In genomic region chr12:123435636-123436016, GRCh38 we compare ENCODE assay signal across 8 cellular contexts. TPM values are rescaled to one million over a fixed set of nuclear protein-coding genes. Genes with fewer than 3 reads are reported as not detected.
DNase-seq lines count a peak whose midpoint lies in the region; ATAC-seq, FAIRE-seq and TF ChIP-seq lines count a peak whose summit lies in the region.

No MANE protein-coding gene starts in this region.

- 26% methylated on average over 5 of the region's 5 CpGs for WGBS in liver
- 49% methylated on average over 5 of the region's 5 CpGs for WGBS in thymus

- H3K27ac Mint-ChIP-seq in activated CD4-positive, alpha-beta T cell treated with anti-CD3 and anti-CD28 coated beads, Interleukin-2, amount 10 ng/mL, durations not matched to agents 24 days and 14 days = peak overlapping the region; percentile 99
- peak overlapping the region; percentile 47 for H3K27ac Mint-ChIP-seq in astrocyte (ENCODE audit: unreplicated experiment)

- DNase-seq in activated CD4-positive, alpha-beta T cell treated with anti-CD3 and anti-CD28 coated beads, Interleukin-2, amount 10 ng/mL, durations not matched to agents 24 days and 14 days = no peak
- DNase-seq in activated CD4-positive, alpha-beta T cell treated with anti-CD3 and anti-CD28 coated beads for 1 hour = no peak
- DNase-seq in astrocyte (ENCODE audit: low read depth) (no peak), NCI-H345 treated with DMSO at 0.1 percent for 48 hours (lab: John Stamatoyannopoulos, UW; ENCODE audit: unreplicated experiment) (no peak)
- DNase-seq in stimulated activated CD8-positive, alpha-beta memory T cell treated with anti-CD3 and anti-CD28 coated beads, Interleukin-4, amount 100 ng/mL, for 48 hours = no peak

- no peak for TF ChIP-seq RAD21 in liver (IDR thresholded peaks at IDR 0.05)

- H3K9ac ChIP-seq in astrocyte (ENCODE audit: low read length) (peak overlapping the region; percentile 77), liver (ENCODE audit: low read depth in 1 of 2, low read length in 2 of 2) (peak overlapping the region; percentile 52 to 72)

- H3K9me3 Mint-ChIP-seq in activated CD4-positive, alpha-beta T cell treated with anti-CD3 and anti-CD28 coated beads, Interleukin-2, amount 10 ng/mL, durations not matched to agents 24 days and 14 days = no peaks in the 10 kb centered on the region
- no peaks in the 10 kb centered on the region for H3K9me3 Mint-ChIP-seq in astrocyte (ENCODE audit: unreplicated experiment)

- H3K4me2 ChIP-seq in astrocyte (ENCODE audit: low read length) = peak overlapping the region; percentile 95

- FAIRE-seq in astrocyte (lab: Jason Lieb, UNC) = no peak

- no peaks in the 10 kb centered on the region for H3K9me3 ChIP-seq in astrocyte (ENCODE audit: insufficient read depth, low read depth, low read length)
- no peaks in the 10 kb centered on the region for H3K9me3 ChIP-seq in liver (ENCODE audit: control insufficient read depth in 4 of 4, low read length in 3 of 4)
- H3K9me3 ChIP-seq in thymus (ENCODE audit: control insufficient read depth) = no peaks in the 10 kb centered on the region

- H2AFZ ChIP-seq in astrocyte (ENCODE audit: low read depth, low read length) = peak overlapping the region; percentile 97

- TF ChIP-seq CTCF in astrocyte (IDR thresholded peaks at IDR 0.05; ENCODE audit: insufficient read depth, low read depth, low read length) (no peak), liver (IDR thresholded peaks at IDR 0.05; ENCODE audit: low read depth, low read length, missing input control) (no peak)

- H3K27me3 Mint-ChIP-seq in activated CD4-positive, alpha-beta T cell treated with anti-CD3 and anti-CD28 coated beads, Interleukin-2, amount 10 ng/mL, durations not matched to agents 24 days and 14 days = no peaks in the 10 kb centered on the region
- peaks cover 6% of the 10 kb centered on the region for H3K27me3 Mint-ChIP-seq in astrocyte (ENCODE audit: low read depth, unreplicated experiment)

- H3K79me2 ChIP-seq in astrocyte (ENCODE audit: insufficient read depth, low read length) = peaks cover 6% of the 10 kb centered on the region

- peaks cover 36% of the 10 kb centered on the region for H3K36me3 Mint-ChIP-seq in activated CD4-positive, alpha-beta T cell treated with anti-CD3 and anti-CD28 coated beads, Interleukin-2, amount 10 ng/mL, durations not matched to agents 24 days and 14 days (ENCODE audit: low read depth)
- peaks cover 3% of the 10 kb centered on the region for H3K36me3 Mint-ChIP-seq in astrocyte (ENCODE audit: low read depth, unreplicated experiment)

- no peak overlapping the region for H3K27ac ChIP-seq in astrocyte (ENCODE audit: low read depth, low read length)
- H3K27ac ChIP-seq in liver (ENCODE audit: low read depth in 1 of 2, low read length in 2 of 2) = peak overlapping the region; percentile 50 to 73
- no peak overlapping the region for H3K27ac ChIP-seq in thymus (ENCODE audit: low read depth)

- peaks cover 40% of the 10 kb centered on the region for H3K4me1 Mint-ChIP-seq in activated CD4-positive, alpha-beta T cell treated with anti-CD3 and anti-CD28 coated beads, Interleukin-2, amount 10 ng/mL, durations not matched to agents 24 days and 14 days
- no peaks in the 10 kb centered on the region for H3K4me1 Mint-ChIP-seq in astrocyte (ENCODE audit: low read depth, unreplicated experiment)

- peak overlapping the region; percentile 72 for H3K4me3 ChIP-seq in astrocyte (ENCODE audit: insufficient read depth, low read depth, low read length)
- peak overlapping the region; percentile 72 to 87 (median 86) for H3K4me3 ChIP-seq in liver (ENCODE audit: low read depth in 1 of 3, low read length in 3 of 3)
- H3K4me3 ChIP-seq in thymus (ENCODE audit: low read length) = peak overlapping the region; percentile 69

- intact Hi-C loops in activated CD4-positive, alpha-beta T cell treated with anti-CD3 and anti-CD28 coated beads, Interleukin-2, amount 10 ng/mL, durations not matched to agents 24 days and 14 days (cut with micrococcal nuclease) = loop anchor here (1.0 to 10.0 kb wide), 8 partner anchors 13 to 1492 kb away; partner anchors contain the start of genes ATP6V0A2, SBNO1 and SNRNP35

- H4K20me1 ChIP-seq in astrocyte (ENCODE audit: insufficient read depth, low read length) = peaks cover 8% of the 10 kb centered on the region

- H3K27me3 ChIP-seq in astrocyte (ENCODE audit: insufficient read depth, low read length) (no peaks in the 10 kb centered on the region), liver (ENCODE audit: control insufficient read depth in 4 of 4, insufficient read depth in 4 of 4, low read length in 3 of 4) (no peaks in the 10 kb centered on the region), thymus (ENCODE audit: control insufficient read depth, insufficient read depth) (no peaks in the 10 kb centered on the region)

- H3K36me3 ChIP-seq in astrocyte (ENCODE audit: insufficient read depth, low read length) = no peaks in the 10 kb centered on the region
- H3K36me3 ChIP-seq in liver (ENCODE audit: control insufficient read depth in 4 of 4, insufficient read depth in 3 of 4, low read depth in 1 of 4, low read length in 3 of 4) = no peaks in the 10 kb centered on the region
- peaks cover 5% of the 10 kb centered on the region for H3K36me3 ChIP-seq in thymus (ENCODE audit: control insufficient read depth, insufficient read depth)

- peak overlapping the region; percentile 99 for H3K4me3 Mint-ChIP-seq in activated CD4-positive, alpha-beta T cell treated with anti-CD3 and anti-CD28 coated beads, Interleukin-2, amount 10 ng/mL, durations not matched to agents 24 days and 14 days
- peak overlapping the region; percentile 96 for H3K4me3 Mint-ChIP-seq in astrocyte (ENCODE audit: unreplicated experiment)

- H3K4me1 ChIP-seq in astrocyte (ENCODE audit: insufficient read depth, low read length) (peaks cover 7% of the 10 kb centered on the region), liver (ENCODE audit: control insufficient read depth in 4 of 4, insufficient read depth in 4 of 4, low read length in 3 of 4) (peaks cover 0 to 19% (median 13%) of the 10 kb centered on the region in 4 donors), thymus (ENCODE audit: control insufficient read depth, insufficient read depth, low read length) (peaks cover 14% of the 10 kb centered on the region)

- ATAC-seq in GM18858 (IDR thresholded peaks at IDR 0.05; ENCODE audit: unreplicated experiment) = no peak

TF ChIP-seq in liver, 16 proteins besides CTCF, POLR2A, EP300 and RAD21:
- TF ChIP-seq RXRA (IDR thresholded peaks at IDR 0.05) (peak in 1 of 2 donors; percentile 39), NR2F2 (IDR thresholded peaks at IDR 0.05) (no peak), HNF4A (conservative IDR thresholded peaks at IDR 0.05) (peak; percentile 32 to 72), FOXA1 (IDR thresholded peaks at IDR 0.05) (no peak)
TF ChIP-seq in liver: peak in this region for 2.

RNA-seq across cellular contexts. Expression of gene RILPL2, which starts 0.9 kb away (rescaled TPM):
- 17.2 TPM in 2 replicates for total RNA-seq in activated CD4-positive, alpha-beta T cell treated with anti-CD3 and anti-CD28 coated beads, Interleukin-2, amount 10 ng/mL, durations not matched to agents 24 days and 14 days
- total RNA-seq in astrocyte (1.4 TPM in 2 replicates), liver (1 to 10 TPM; 1.8 TPM)
- polyA plus RNA-seq in liver (1 to 10 TPM; 2.1 TPM), thymus (7.8 TPM)

RNA-seq across cellular contexts. Expression of gene SNRNP35, which starts 22.3 kb away (rescaled TPM):
- total RNA-seq in activated CD4-positive, alpha-beta T cell treated with anti-CD3 and anti-CD28 coated beads, Interleukin-2, amount 10 ng/mL, durations not matched to agents 24 days and 14 days = 30.6 and 33.4 TPM in 2 replicates
- 8.1 and 11.5 TPM in 2 replicates for total RNA-seq in astrocyte
- 10 to 100 TPM in 1 of 2 donors, 1 to 10 TPM in 1; 9.0 to 12.7 TPM for total RNA-seq in liver
- polyA plus RNA-seq in liver = 10 to 100 TPM in 1 of 2 donors, 1 to 10 TPM in 1; 9.6 to 13.3 TPM
- 53.9 TPM for polyA plus RNA-seq in thymus

RNA-seq across cellular contexts. Expression of gene KMT5A, which starts 51.7 kb away (rescaled TPM):
- total RNA-seq in activated CD4-positive, alpha-beta T cell treated with anti-CD3 and anti-CD28 coated beads, Interleukin-2, amount 10 ng/mL, durations not matched to agents 24 days and 14 days = 63.7 and 67.3 TPM in 2 replicates
- total RNA-seq in astrocyte (49.8 and 54.4 TPM in 2 replicates), liver (10 to 100 TPM; 13.8 to 49.0 TPM)
- polyA plus RNA-seq in liver (10 to 100 TPM in 1 of 2 donors, 1 to 10 TPM in 1; 4.7 to 10.1 TPM), thymus (21.5 TPM)

Comparison
In these comparisons a context has a peak if more than half of its experiments do, and no peak if none do; other contexts are left out.
1. H3K27ac ChIP-seq: peak in liver (2 of 2); none in astrocyte (single experiment) and thymus (single experiment).
2. Peak in every context shown above with its lines, with median percentiles within 50 percentile points of each other: H3K4me3 ChIP-seq.